8 cellular contexts compared by ENCODE assay signal in the genomic region with DNA sequence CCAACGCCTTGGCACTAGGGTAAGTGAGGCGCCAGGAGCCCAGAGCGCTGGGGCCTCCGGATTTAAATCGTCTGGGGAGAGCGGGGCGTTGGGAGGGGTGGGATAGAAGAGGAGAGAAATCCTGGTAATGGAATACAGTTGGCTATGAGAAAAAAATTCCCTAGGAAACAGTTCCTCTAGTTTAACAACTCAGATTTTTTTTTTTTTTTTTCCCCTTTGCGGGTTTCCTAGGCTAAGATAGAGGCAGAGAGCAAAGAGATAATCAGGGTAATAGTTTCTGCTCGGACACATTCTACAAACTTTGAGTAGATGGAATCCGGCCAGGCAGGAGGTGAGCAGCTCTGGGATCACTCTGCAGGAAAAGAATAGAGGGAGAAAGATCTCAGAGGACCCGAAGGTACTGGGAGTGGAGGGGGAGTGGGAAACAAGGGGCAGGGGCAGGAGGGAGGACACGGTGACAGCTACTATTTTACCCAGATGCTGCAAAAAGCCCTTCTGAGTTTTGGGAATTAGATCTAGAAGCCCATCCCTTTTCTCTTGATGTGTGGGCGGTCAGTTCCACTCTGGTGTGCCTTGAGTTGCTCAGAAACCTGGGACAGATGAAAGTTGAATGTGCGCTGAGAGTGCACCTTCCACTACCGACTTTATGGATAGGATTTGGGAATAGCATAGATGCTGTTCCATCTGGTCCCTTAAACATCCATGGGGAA. TPM values are rescaled to one million over a fixed set of nuclear protein-coding genes. Genes with fewer than 3 reads are reported as not detected.
DNase-seq lines count a peak whose midpoint lies in the region; ATAC-seq and TF ChIP-seq lines count a peak whose summit lies in the region.

No MANE protein-coding gene starts in this region.

- peak overlapping the region; percentile 86 for H3K4me3 Mint-ChIP-seq in CD8-positive, alpha-beta T cell
- peak overlapping the region; percentile 74 to 84 (median 75) for H3K4me3 Mint-ChIP-seq in T-cell

- no peak for DNase-seq in CD8-positive, alpha-beta T cell
- no peak for DNase-seq in T-cell
- peak; percentile 29 for DNase-seq in fibroblast of mammary gland (ENCODE audit: low read depth)
- no peak for DNase-seq in prostate gland (ENCODE audit: low spot score)
- no peak for DNase-seq in NCI-H510A treated with DMSO at 0.1 percent for 48 hours (lab: John Stamatoyannopoulos, UW)
- DNase-seq in NCI-H187 treated with DMSO at 0.1 percent for 48 hours (lab: John Stamatoyannopoulos, UW), result no peak

- TF ChIP-seq POLR2A in prostate gland (IDR thresholded peaks at IDR 0.05) (no peak), GM18505 (IDR thresholded peaks at IDR 0.05; ENCODE audit: borderline replicate concordance, extremely low read depth, insufficient read depth, insufficient read length) (no peak)

- H3K27ac ChIP-seq in CD8-positive, alpha-beta T cell (ENCODE audit: low read depth, low read length), result no peak overlapping the region
- H3K27ac ChIP-seq in prostate gland, result peak overlapping the region; percentile 75 to 82

- peak overlapping the region; percentile 56 for H3K4me3 ChIP-seq in CD8-positive, alpha-beta T cell (ENCODE audit: low read depth, low read length)
- H3K4me3 ChIP-seq in fibroblast of mammary gland (ENCODE audit: control insufficient read depth, low read depth, low read length) (peak overlapping the region; percentile 58), prostate gland (peak overlapping the region; percentile 41 to 44)

- no peaks in the 10 kb centered on the region for H3K9me3 ChIP-seq in CD8-positive, alpha-beta T cell (ENCODE audit: low read length)
- no peaks in the 10 kb centered on the region for H3K9me3 ChIP-seq in prostate gland

- H3K36me3 Mint-ChIP-seq in CD8-positive, alpha-beta T cell, result no peaks in the 10 kb centered on the region
- no peaks in the 10 kb centered on the region for H3K36me3 Mint-ChIP-seq in T-cell

- no peak for TF ChIP-seq CTCF in CD8-positive, alpha-beta T cell (IDR thresholded peaks at IDR 0.05)
- no peak for TF ChIP-seq CTCF in fibroblast of mammary gland (conservative IDR thresholded peaks at IDR 0.05; ENCODE audit: control insufficient read depth, insufficient read depth, low read depth, low read length)
- no peak for TF ChIP-seq CTCF in prostate gland (IDR thresholded peaks at IDR 0.05)

- POLR2A ChIA-PET in CD8-positive, alpha-beta T cell (lab: Charles Lee), result no interaction called here
- POLR2A ChIA-PET in T-cell (lab: Charles Lee), result interaction anchor here in 1 of 2 donors (0.6 kb wide), 1 partner anchor 13 kb away, joined by 7 read pairs; no protein-coding TSS in a partner anchor

- H3K9me3 Mint-ChIP-seq in CD8-positive, alpha-beta T cell, result no peaks in the 10 kb centered on the region
- H3K9me3 Mint-ChIP-seq in T-cell, result no peaks in the 10 kb centered on the region

- intact Hi-C loops in CD8-positive, alpha-beta T cell (cut with DNase I, micrococcal nuclease), result no loop called here
- intact Hi-C loops in prostate gland (cut with DNase I), result no loop called here

- no peaks in the 10 kb centered on the region for H3K36me3 ChIP-seq in CD8-positive, alpha-beta T cell (ENCODE audit: insufficient read depth, low read length)
- H3K36me3 ChIP-seq in prostate gland, result no peaks in the 10 kb centered on the region

- H3K27ac Mint-ChIP-seq in CD8-positive, alpha-beta T cell, result no peak overlapping the region
- H3K27ac Mint-ChIP-seq in T-cell, result no peak overlapping the region

- no peaks in the 10 kb centered on the region for H3K27me3 ChIP-seq in CD8-positive, alpha-beta T cell (ENCODE audit: insufficient read depth, low read length)
- no peaks in the 10 kb centered on the region for H3K27me3 ChIP-seq in prostate gland (replicated peaks; ENCODE audit: insufficient read depth)

- no peak for ATAC-seq in CD8-positive, alpha-beta T cell
- ATAC-seq in T-cell (replicated peaks in 1 of 4) (no peak), GM19395 (IDR thresholded peaks at IDR 0.05; ENCODE audit: unreplicated experiment) (no peak), GM18505 (IDR thresholded peaks at IDR 0.05; ENCODE audit: unreplicated experiment) (no peak)

- peaks cover 10% of the 10 kb centered on the region for H3K4me1 Mint-ChIP-seq in CD8-positive, alpha-beta T cell (ENCODE audit: low read depth)
- peaks cover 8 to 13% (median 13%) of the 10 kb centered on the region in 3 donors for H3K4me1 Mint-ChIP-seq in T-cell

- H3K4me1 ChIP-seq in CD8-positive, alpha-beta T cell (ENCODE audit: insufficient read depth, low read length), result peaks cover 5% of the 10 kb centered on the region
- no peaks in the 10 kb centered on the region for H3K4me1 ChIP-seq in prostate gland (replicated peaks)

- WGBS in prostate gland, result 20% methylated on average over 15 of the region's 15 CpGs

- CTCF ChIA-PET in CD8-positive, alpha-beta T cell (lab: Charles Lee), result interaction anchor here (0.5 to 1.3 kb wide), 6 partner anchors 11 to 364 kb away, joined by 3 to 4 read pairs (median 3); no protein-coding TSS in a partner anchor
- CTCF ChIA-PET in T-cell (lab: Charles Lee), result interaction anchor here (0.6 to 1.2 kb wide), 4 partner anchors 8 to 55 kb away, joined by 3 to 6 read pairs (median 4); no protein-coding TSS in a partner anchor

- H3K27me3 Mint-ChIP-seq in CD8-positive, alpha-beta T cell (ENCODE audit: low read depth), result peaks cover 45% of the 10 kb centered on the region
- H3K27me3 Mint-ChIP-seq in T-cell, result peaks cover 16 to 54% of the 10 kb centered on the region in 2 donors

RNA-seq across cellular contexts. Expression of gene GPRC5A, which starts 0.4 kb away (rescaled TPM):
- total RNA-seq in CD8-positive, alpha-beta T cell, result not detected
- total RNA-seq in T-cell (1 to 10 TPM in 3 of 5 donors, under 1 TPM in 1, not detected in 1; 0.28 to 2.0 (median 1.4) TPM), prostate gland (10 to 100 TPM in 1 of 2 donors, 1 to 10 TPM in 1; 5.4 to 22.2 TPM)
